ENCODE assay signal across 12 cellular contexts in the genomic region with DNA sequence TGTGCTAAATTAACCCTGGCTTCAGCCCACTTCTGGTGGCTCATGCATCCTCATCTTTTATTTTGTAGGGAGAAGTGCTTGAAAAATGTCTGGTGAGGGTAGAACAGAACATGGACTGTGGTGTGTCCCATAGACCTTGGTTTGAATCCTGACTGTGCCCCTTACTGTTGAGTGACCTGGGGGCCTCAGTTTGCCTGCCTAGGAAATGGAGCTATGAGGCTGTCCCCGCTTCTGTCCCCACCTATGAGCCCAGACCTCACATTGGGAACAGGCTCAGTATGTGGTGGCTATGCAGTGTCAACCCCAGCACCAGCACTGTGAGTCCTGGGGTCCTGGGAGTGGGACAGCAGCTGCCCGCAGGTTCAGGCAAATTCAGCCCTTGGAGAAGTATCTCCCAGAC.
"Had no signal": no experiment of that assay in that cellular context is flagged by ENCODE, and none has a peak within 500 bp of the region (broad histone marks: within the 10 kb centered on the region; RNA-seq: fewer than 3 reads in every experiment).

No MANE protein-coding gene starts in this region.

- H3K36me3 Mint-ChIP-seq: activated naive CD4-positive, alpha-beta T cell treated with anti-CD3 and anti-CD28 coated beads, Interleukin-2, amount 50 U/mL, for 72 hours; naive thymus-derived CD4-positive, alpha-beta T cell; stimulated activated naive B cell treated with anti-CD40 and anti-IgM and Interleukin-4, amounts not matched to agents 10 μg/mL and 1 μg/mL and 100 μg/mL, for 72 hours had no signal

- H3K9me3 Mint-ChIP-seq: activated CD4-positive, alpha-beta T cell treated with anti-CD3 and anti-CD28 coated beads, Interleukin-2, amount 10 ng/mL, durations not matched to agents 24 days and 14 days; activated naive CD4-positive, alpha-beta T cell treated with anti-CD3 and anti-CD28 coated beads, Interleukin-2, amount 50 U/mL, for 72 hours; effector memory CD8-positive, alpha-beta T cell; stimulated activated naive B cell treated with anti-CD40 and anti-IgM and Interleukin-4, amounts not matched to agents 10 μg/mL and 1 μg/mL and 100 μg/mL, for 72 hours had no signal

- H3K27ac Mint-ChIP-seq: activated CD4-positive, alpha-beta T cell treated with anti-CD3 and anti-CD28 coated beads, Interleukin-2, amount 10 ng/mL, durations not matched to agents 24 days and 14 days; activated naive CD4-positive, alpha-beta T cell treated with anti-CD3 and anti-CD28 coated beads, Interleukin-2, amount 50 U/mL, for 72 hours; effector memory CD8-positive, alpha-beta T cell; naive thymus-derived CD4-positive, alpha-beta T cell had no signal

- H3K4me3 Mint-ChIP-seq: activated CD4-positive, alpha-beta T cell treated with anti-CD3 and anti-CD28 coated beads, Interleukin-2, amount 10 ng/mL, durations not matched to agents 24 days and 14 days; effector memory CD8-positive, alpha-beta T cell; naive thymus-derived CD4-positive, alpha-beta T cell; stimulated activated naive B cell treated with anti-CD40 and anti-IgM and Interleukin-4, amounts not matched to agents 10 μg/mL and 1 μg/mL and 100 μg/mL, for 72 hours had no signal

- H3K4me1 Mint-ChIP-seq: activated CD4-positive, alpha-beta T cell treated with anti-CD3 and anti-CD28 coated beads, Interleukin-2, amount 10 ng/mL, durations not matched to agents 24 days and 14 days; stimulated activated naive B cell treated with anti-CD40 and anti-IgM and Interleukin-4, amounts not matched to agents 10 μg/mL and 1 μg/mL and 100 μg/mL, for 72 hours had no signal

- ATAC-seq: activated naive CD4-positive, alpha-beta T cell treated with anti-CD3 and anti-CD28 coated beads, Interleukin-2, amount 50 U/mL, for 72 hours; effector memory CD8-positive, alpha-beta T cell; mucosa of descending colon; naive thymus-derived CD4-positive, alpha-beta T cell; pancreas; stimulated activated naive B cell treated with anti-CD40 and anti-IgM and Interleukin-4, amounts not matched to agents 10 μg/mL and 1 μg/mL and 100 μg/mL, for 72 hours; upper lobe of right lung had no signal

- DNase-seq: activated CD4-positive, alpha-beta T cell treated with anti-CD3 and anti-CD28 coated beads, Interleukin-2, amount 10 ng/mL, durations not matched to agents 24 days and 14 days; adrenal gland; dermis blood vessel endothelial cell; effector memory CD8-positive, alpha-beta T cell; mesenchymal stem cell; sigmoid colon; stimulated activated naive B cell treated with anti-CD40 and anti-IgM and Interleukin-4, amounts not matched to agents 10 μg/mL and 1 μg/mL and 100 μg/mL, for 72 hours; upper lobe of right lung had no signal
